In genomic region chr4:112823141-112823540, GRCh38 we compare ENCODE assay signal across 1 cellular context.
TF ChIP-seq lines count a peak whose summit lies in the region.

No MANE protein-coding gene starts in this region.

TF ChIP-seq in WTC11, 78 proteins besides CTCF, POLR2A, EP300 and RAD21 (continued from another document):
- no peak for TF ChIP-seq JUN (CRISPR knock-in tag; IDR thresholded peaks at IDR 0.05)
- TF ChIP-seq IRF2 (CRISPR knock-in tag; IDR thresholded peaks at IDR 0.05; ENCODE audit: borderline replicate concordance, low read depth) = no peak
- no peak for TF ChIP-seq FOXP1 (CRISPR knock-in tag; IDR thresholded peaks at IDR 0.05; ENCODE audit: borderline replicate concordance)
- TF ChIP-seq, protein P1, sequence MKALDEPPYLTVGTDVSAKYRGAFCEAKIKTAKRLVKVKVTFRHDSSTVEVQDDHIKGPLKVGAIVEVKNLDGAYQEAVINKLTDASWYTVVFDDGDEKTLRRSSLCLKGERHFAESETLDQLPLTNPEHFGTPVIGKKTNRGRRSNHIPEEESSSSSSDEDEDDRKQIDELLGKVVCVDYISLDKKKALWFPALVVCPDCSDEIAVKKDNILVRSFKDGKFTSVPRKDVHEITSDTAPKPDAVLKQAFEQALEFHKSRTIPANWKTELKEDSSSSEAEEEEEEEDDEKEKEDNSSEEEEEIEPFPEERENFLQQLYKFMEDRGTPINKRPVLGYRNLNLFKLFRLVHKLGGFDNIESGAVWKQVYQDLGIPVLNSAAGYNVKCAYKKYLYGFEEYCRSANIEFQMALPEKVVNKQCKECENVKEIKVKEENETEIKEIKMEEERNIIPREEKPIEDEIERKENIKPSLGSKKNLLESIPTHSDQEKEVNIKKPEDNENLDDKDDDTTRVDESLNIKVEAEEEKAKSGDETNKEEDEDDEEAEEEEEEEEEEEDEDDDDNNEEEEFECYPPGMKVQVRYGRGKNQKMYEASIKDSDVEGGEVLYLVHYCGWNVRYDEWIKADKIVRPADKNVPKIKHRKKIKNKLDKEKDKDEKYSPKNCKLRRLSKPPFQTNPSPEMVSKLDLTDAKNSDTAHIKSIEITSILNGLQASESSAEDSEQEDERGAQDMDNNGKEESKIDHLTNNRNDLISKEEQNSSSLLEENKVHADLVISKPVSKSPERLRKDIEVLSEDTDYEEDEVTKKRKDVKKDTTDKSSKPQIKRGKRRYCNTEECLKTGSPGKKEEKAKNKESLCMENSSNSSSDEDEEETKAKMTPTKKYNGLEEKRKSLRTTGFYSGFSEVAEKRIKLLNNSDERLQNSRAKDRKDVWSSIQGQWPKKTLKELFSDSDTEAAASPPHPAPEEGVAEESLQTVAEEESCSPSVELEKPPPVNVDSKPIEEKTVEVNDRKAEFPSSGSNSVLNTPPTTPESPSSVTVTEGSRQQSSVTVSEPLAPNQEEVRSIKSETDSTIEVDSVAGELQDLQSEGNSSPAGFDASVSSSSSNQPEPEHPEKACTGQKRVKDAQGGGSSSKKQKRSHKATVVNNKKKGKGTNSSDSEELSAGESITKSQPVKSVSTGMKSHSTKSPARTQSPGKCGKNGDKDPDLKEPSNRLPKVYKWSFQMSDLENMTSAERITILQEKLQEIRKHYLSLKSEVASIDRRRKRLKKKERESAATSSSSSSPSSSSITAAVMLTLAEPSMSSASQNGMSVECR (CRISPR knock-in tag; IDR thresholded peaks at IDR 0.05; ENCODE audit: borderline replicate concordance) = no peak
TF ChIP-seq in WTC11: peak in this region for 0.
